ENCODE assay signal across 1 cellular context in genomic region chr10:99775850-99776249, GRCh38.
TF ChIP-seq lines count a peak whose summit lies in the region.

No MANE protein-coding gene starts in this region.

TF ChIP-seq in HepG2, 621 proteins besides CTCF, POLR2A, EP300 and RAD21 (continued from another document):
- no peak for TF ChIP-seq ZNF281 (CRISPR knock-in tag; IDR thresholded peaks at IDR 0.05; ENCODE audit: borderline replicate concordance)
- no peak for TF ChIP-seq DMAP1 (CRISPR knock-in tag; IDR thresholded peaks at IDR 0.05)
- no peak for TF ChIP-seq ZNF777 (CRISPR knock-in tag; IDR thresholded peaks at IDR 0.05)
- no peak for TF ChIP-seq NFE2L1 (CRISPR knock-in tag; IDR thresholded peaks at IDR 0.05; ENCODE audit: borderline replicate concordance)
- TF ChIP-seq ZSCAN22 (CRISPR knock-in tag; IDR thresholded peaks at IDR 0.05) = no peak
- TF ChIP-seq SOX6 (IDR thresholded peaks at IDR 0.05) = no peak
- TF ChIP-seq SOX6 (CRISPR knock-in tag; IDR thresholded peaks at IDR 0.05) = no peak
- TF ChIP-seq TFAP4 (IDR thresholded peaks at IDR 0.05; ENCODE audit: borderline replicate concordance, low read depth) = no peak
- no peak for TF ChIP-seq REST (IDR thresholded peaks at IDR 0.05; ENCODE audit: borderline replicate concordance in 1 of 2, low read depth in 1 of 2, low read length in 2 of 2)
- no peak for TF ChIP-seq AFF4 (CRISPR knock-in tag; IDR thresholded peaks at IDR 0.05)
- TF ChIP-seq THAP9 (CRISPR knock-in tag; IDR thresholded peaks at IDR 0.05; ENCODE audit: borderline replicate concordance) = no peak
- no peak for TF ChIP-seq ZNF282 (IDR thresholded peaks at IDR 0.05; ENCODE audit: partially characterized antibody)
- TF ChIP-seq ZMAT3 (CRISPR knock-in tag; conservative IDR thresholded peaks at IDR 0.05) = no peak
